In the genomic region with DNA sequence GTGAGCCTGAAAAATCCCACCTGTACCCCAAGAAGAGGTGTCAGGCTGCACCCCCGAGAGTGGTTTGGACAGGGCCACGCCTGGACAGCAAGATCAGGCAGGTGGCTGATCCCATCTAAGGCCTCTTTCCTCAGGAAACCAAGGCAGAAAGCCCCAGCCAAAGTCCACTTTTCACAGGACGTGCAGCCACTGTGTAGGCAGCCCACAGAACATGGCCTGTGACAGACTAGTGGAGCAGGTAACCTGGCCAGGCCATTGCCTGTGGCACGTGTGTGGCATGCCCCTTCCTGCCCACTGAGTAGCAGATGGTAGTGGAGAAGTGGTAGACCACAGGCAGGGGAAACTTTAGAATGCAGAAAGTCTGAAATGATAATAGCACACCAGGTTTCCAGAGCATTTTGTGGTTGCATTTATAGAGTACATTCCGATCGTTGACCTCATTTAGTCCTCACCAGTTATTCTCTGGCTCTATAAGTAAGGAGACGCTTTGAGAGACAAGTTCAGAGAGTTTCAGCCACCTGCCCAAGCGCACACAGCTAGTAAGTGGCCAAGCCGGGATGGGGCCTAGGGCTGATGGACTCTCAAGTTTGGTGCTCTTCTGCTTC, we compare ENCODE assay signal across 12 cellular contexts.
DNase-seq lines count a peak whose midpoint lies in the region; ATAC-seq, FAIRE-seq and TF ChIP-seq lines count a peak whose summit lies in the region.
"Had no signal": no experiment of that assay in that cellular context is flagged by ENCODE, and none has a peak within 500 bp of the region (broad histone marks: within the 10 kb centered on the region; RNA-seq: fewer than 3 reads in every experiment).

No MANE protein-coding gene starts in this region.

- H3K4me3 ChIP-seq in right cardiac atrium (ENCODE audit: low read length) (no peak overlapping the region), thyroid gland (replicated peaks in 1 of 3) (no peak overlapping the region)
- H3K4me3 ChIP-seq: neural progenitor cell had no signal

- peak; percentile 73 for ATAC-seq in activated CD8-positive, alpha-beta T cell treated with anti-CD3 and anti-CD28 coated beads for 36 hours
- ATAC-seq in right cardiac atrium = no peak

- peak overlapping the region; percentile 70 for H3K27ac Mint-ChIP-seq in activated T-cell treated with anti-CD3 and anti-CD28 coated beads, Interleukin-2, amount 50 U/mL, for 24 hours
- H3K27ac Mint-ChIP-seq in activated CD8-positive, alpha-beta T cell treated with anti-CD3 and anti-CD28 coated beads for 36 hours = peak overlapping the region; percentile 34
- H3K27ac Mint-ChIP-seq: endodermal cell, neural progenitor cell had no signal

- 62% methylated on average over 9 of the region's 9 CpGs for WGBS in right cardiac atrium
- 80 to 89% methylated on average over 9 of the region's 9 CpGs for WGBS in thyroid gland, 2 donors

- H3K9me3 ChIP-seq in right cardiac atrium (ENCODE audit: control insufficient read depth, low read length) = no peaks in the 10 kb centered on the region
- no peaks in the 10 kb centered on the region for H3K9me3 ChIP-seq in thyroid gland

- POLR2A ChIA-PET in activated CD8-positive, alpha-beta T cell treated with anti-CD3 and anti-CD28 coated beads for 36 hours (lab: Charles Lee) = no interaction called here

- peaks cover 80% of the 10 kb centered on the region for H3K36me3 Mint-ChIP-seq in activated T-cell treated with anti-CD3 and anti-CD28 coated beads, Interleukin-2, amount 50 U/mL, for 24 hours (ENCODE audit: low read depth)
- H3K36me3 Mint-ChIP-seq in activated CD8-positive, alpha-beta T cell treated with anti-CD3 and anti-CD28 coated beads for 36 hours (ENCODE audit: low read depth) = peaks cover 22% of the 10 kb centered on the region

- H3K27me3 Mint-ChIP-seq in activated T-cell treated with anti-CD3 and anti-CD28 coated beads, Interleukin-2, amount 50 U/mL, for 24 hours = no peaks in the 10 kb centered on the region
- H3K27me3 Mint-ChIP-seq in activated CD8-positive, alpha-beta T cell treated with anti-CD3 and anti-CD28 coated beads for 36 hours = no peaks in the 10 kb centered on the region

- peaks cover 26 to 34% of the 10 kb centered on the region in 2 donors for H3K36me3 ChIP-seq in thyroid gland
- H3K36me3 ChIP-seq: neural progenitor cell had no signal

- peaks cover 13% of the 10 kb centered on the region for H3K4me1 Mint-ChIP-seq in activated T-cell treated with anti-CD3 and anti-CD28 coated beads, Interleukin-2, amount 50 U/mL, for 24 hours (ENCODE audit: low read depth)
- peaks cover 12% of the 10 kb centered on the region for H3K4me1 Mint-ChIP-seq in activated CD8-positive, alpha-beta T cell treated with anti-CD3 and anti-CD28 coated beads for 36 hours (ENCODE audit: low read depth)
- H3K4me1 Mint-ChIP-seq: endodermal cell had no signal

- CTCF ChIA-PET in activated CD8-positive, alpha-beta T cell treated with anti-CD3 and anti-CD28 coated beads for 36 hours (lab: Charles Lee) = no interaction called here

- TF ChIP-seq CTCF in activated CD8-positive, alpha-beta T cell treated with anti-CD3 and anti-CD28 coated beads for 36 hours (IDR thresholded peaks at IDR 0.05) = no peak
- TF ChIP-seq CTCF in thyroid gland (IDR thresholded peaks at IDR 0.05) = no peak

- no peak for FAIRE-seq in GM19239 (lab: Jason Lieb, UNC)

- H3K4me1 ChIP-seq in right cardiac atrium (ENCODE audit: control insufficient read depth, insufficient read depth, low read length) (peaks cover 33% of the 10 kb centered on the region), thyroid gland (peaks cover 18 to 23% of the 10 kb centered on the region in 2 donors)
- H3K4me1 ChIP-seq: neural progenitor cell had no signal

- H3K4me3 Mint-ChIP-seq in activated T-cell treated with anti-CD3 and anti-CD28 coated beads, Interleukin-2, amount 50 U/mL, for 24 hours = no peak overlapping the region
- no peak overlapping the region for H3K4me3 Mint-ChIP-seq in activated CD8-positive, alpha-beta T cell treated with anti-CD3 and anti-CD28 coated beads for 36 hours
- H3K4me3 Mint-ChIP-seq: endodermal cell, neural progenitor cell had no signal

- H3K27me3 ChIP-seq in right cardiac atrium (ENCODE audit: control insufficient read depth, insufficient read depth) (no peaks in the 10 kb centered on the region), thyroid gland (no peaks in the 10 kb centered on the region)
- H3K27me3 ChIP-seq: neural progenitor cell had no signal

- H3K9me3 Mint-ChIP-seq in activated T-cell treated with anti-CD3 and anti-CD28 coated beads, Interleukin-2, amount 50 U/mL, for 24 hours = no peaks in the 10 kb centered on the region
- H3K9me3 Mint-ChIP-seq in activated CD8-positive, alpha-beta T cell treated with anti-CD3 and anti-CD28 coated beads for 36 hours = no peaks in the 10 kb centered on the region
- H3K9me3 Mint-ChIP-seq: endodermal cell, neural progenitor cell had no signal

- intact Hi-C loops in activated CD8-positive, alpha-beta T cell treated with anti-CD3 and anti-CD28 coated beads for 36 hours (cut with micrococcal nuclease) = no loop called here
- intact Hi-C loops in right cardiac atrium (cut with DNase I) (loop anchor here in 1 of 4 donors (5.0 kb wide), 1 partner anchor 118 kb away; a partner anchor contains a TSS), thyroid gland (cut with DNase I) (no loop called here)

- H3K27ac ChIP-seq in right cardiac atrium (ENCODE audit: low read length) (peak overlapping the region; percentile 81), thyroid gland (peak overlapping the region; percentile 36 to 71 (median 56))
- H3K27ac ChIP-seq: neural progenitor cell had no signal

- TF ChIP-seq POLR2A in thyroid gland (IDR thresholded peaks at IDR 0.05) = peak in 1 of 2 donors; percentile 2

- peak; percentile 34 for DNase-seq in activated T-cell treated with anti-CD3 and anti-CD28 coated beads, Interleukin-2, amount 50 U/mL, for 24 hours
- DNase-seq in activated T-cell treated with anti-CD3 and anti-CD28 coated beads, Interleukin-2, amount 50 U/mL, for 48 hours = no peak
- peak; percentile 51 for DNase-seq in activated CD8-positive, alpha-beta T cell treated with anti-CD3 and anti-CD28 coated beads for 36 hours
- peak in 2 of 3 donors; percentile 36 to 65 for DNase-seq in right cardiac atrium
- no peak for DNase-seq in thyroid gland
- DNase-seq in GM19239 (ENCODE audit: insufficient read length, low spot score) = no peak
- DNase-seq in NCI-H2196 treated with DMSO at 0.1 percent for 48 hours (lab: John Stamatoyannopoulos, UW; ENCODE audit: unreplicated experiment) = no peak
- no peak for DNase-seq in T1000 (lab: John Stamatoyannopoulos, UW)
- DNase-seq: activated CD4-positive, CD25-positive, alpha-beta regulatory T cell treated with anti-CD3 and anti-CD28 coated beads, Interleukin-2, amount 50 U/mL, for 72 hours; AML-193; endodermal cell had no signal

Comparison
In these comparisons a context has a peak if more than half of its experiments do, and no peak if none do; other contexts are left out.
1. DNase-seq: peak in activated T-cell treated with anti-CD3 and anti-CD28 coated beads, Interleukin-2, amount 50 U/mL, for 24 hours (single experiment), activated CD8-positive, alpha-beta T cell treated with anti-CD3 and anti-CD28 coated beads for 36 hours (single experiment) and right cardiac atrium (2 of 3); none in activated T-cell treated with anti-CD3 and anti-CD28 coated beads, Interleukin-2, amount 50 U/mL, for 48 hours (0 of 2), thyroid gland (0 of 2), GM19239 (single experiment), NCI-H2196 treated with DMSO at 0.1 percent for 48 hours (single experiment) and T1000 (single experiment).